8 cellular contexts compared by ENCODE assay signal in the genomic region with DNA sequence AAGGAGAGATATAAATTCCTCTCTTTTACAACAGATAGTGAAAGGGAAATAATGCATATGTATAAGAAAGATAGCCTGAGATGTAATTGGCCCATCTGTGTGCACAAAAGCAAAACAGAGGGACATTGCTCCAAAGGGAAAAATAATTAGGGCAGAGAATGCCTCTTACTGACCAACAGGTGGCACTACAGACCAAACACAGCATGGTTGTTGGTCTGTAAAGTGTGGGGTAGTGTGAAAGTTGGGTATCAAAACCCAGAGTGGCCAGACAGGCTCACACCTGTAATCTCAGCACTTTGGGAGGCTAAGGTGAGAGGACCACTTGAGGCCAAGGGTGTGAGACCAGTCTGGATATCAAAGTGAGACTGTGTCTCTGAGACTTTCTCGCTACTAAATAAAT. TPM values are rescaled to one million over a fixed set of nuclear protein-coding genes. Genes with fewer than 3 reads are reported as not detected.
DNase-seq lines count a peak whose midpoint lies in the region; ATAC-seq, FAIRE-seq and TF ChIP-seq lines count a peak whose summit lies in the region.

No MANE protein-coding gene starts in this region.

- CTCF ChIA-PET in activated CD4-positive, alpha-beta T cell treated with anti-CD3 and anti-CD28 coated beads, Interleukin-2, amount 10 ng/mL, durations not matched to agents 7 days and 5 days (lab: Charles Lee) = interaction anchor here (1.5 kb wide), 1 partner anchor 270 kb away, joined by 4 read pairs; no protein-coding TSS in a partner anchor

- peaks cover 3% of the 10 kb centered on the region for H3K9me3 Mint-ChIP-seq in activated CD4-positive, alpha-beta T cell treated with anti-CD3 and anti-CD28 coated beads, Interleukin-2, amount 10 ng/mL, durations not matched to agents 7 days and 5 days

- no peaks in the 10 kb centered on the region for H3K36me3 ChIP-seq in small intestine (ENCODE audit: control insufficient read depth in 2 of 2, insufficient read depth in 2 of 2, low read length in 2 of 2)

- TF ChIP-seq CTCF in dorsolateral prefrontal cortex (IDR thresholded peaks at IDR 0.05 in 54 of 56, conservative IDR thresholded peaks at IDR 0.05 in 2 of 56; ENCODE audit: low read depth in 1 of 56, partially characterized antibody in 56 of 56) = peak in 52 of 56 donors; percentile 22 to 67 (median 46)

- H3K27ac ChIP-seq in dorsolateral prefrontal cortex (no peak overlapping the region), small intestine (ENCODE audit: low read depth in 1 of 2, low read length in 1 of 2) (no peak overlapping the region)

- intact Hi-C loops in dorsolateral prefrontal cortex (cut with DNase I) = no loop called here

- H3K4me1 Mint-ChIP-seq in activated CD4-positive, alpha-beta T cell treated with anti-CD3 and anti-CD28 coated beads, Interleukin-2, amount 10 ng/mL, durations not matched to agents 7 days and 5 days = peaks cover 56% of the 10 kb centered on the region

- no peak overlapping the region for H3K27ac Mint-ChIP-seq in activated CD4-positive, alpha-beta T cell treated with anti-CD3 and anti-CD28 coated beads, Interleukin-2, amount 10 ng/mL, durations not matched to agents 7 days and 5 days

- no peak for FAIRE-seq in small intestine (lab: Jason Lieb, UNC)

- H3K27me3 ChIP-seq in dorsolateral prefrontal cortex (no peaks in the 10 kb centered on the region), small intestine (ENCODE audit: control insufficient read depth in 2 of 2, insufficient read depth in 2 of 2, low read length in 2 of 2) (no peaks in the 10 kb centered on the region)

- H3K27me3 Mint-ChIP-seq in activated CD4-positive, alpha-beta T cell treated with anti-CD3 and anti-CD28 coated beads, Interleukin-2, amount 10 ng/mL, durations not matched to agents 7 days and 5 days = no peaks in the 10 kb centered on the region

- peak; percentile 22 for DNase-seq in activated CD4-positive, alpha-beta T cell treated with anti-CD3 and anti-CD28 coated beads, Interleukin-2, amount 10 ng/mL, durations not matched to agents 7 days and 5 days
- DNase-seq in activated CD4-positive, alpha-beta T cell treated with anti-CD3 and anti-CD28 coated beads, Interleukin-2, amount 50 U/mL, for 4 hours = no peak
- DNase-seq in NCI-H524 (lab: John Stamatoyannopoulos, UW) (peak; percentile 8 to 32), dorsolateral prefrontal cortex (no peak), small intestine (peak; percentile 34)

- H3K9me3 ChIP-seq in small intestine (ENCODE audit: control insufficient read depth, low read depth) = no peaks in the 10 kb centered on the region

- H3K4me3 ChIP-seq in dorsolateral prefrontal cortex = no peak overlapping the region
- no peak overlapping the region for H3K4me3 ChIP-seq in small intestine (ENCODE audit: low read depth in 1 of 2, low read length in 2 of 2)

- ATAC-seq in GM19397 (IDR thresholded peaks at IDR 0.05; ENCODE audit: unreplicated experiment) (no peak), GM19463 (IDR thresholded peaks at IDR 0.05; ENCODE audit: unreplicated experiment) (no peak), GM19023 (IDR thresholded peaks at IDR 0.05; ENCODE audit: unreplicated experiment) (no peak)

- WGBS in small intestine, 3 donors = 95% methylated on average over 1 of the region's 1 CpG

- H3K36me3 Mint-ChIP-seq in activated CD4-positive, alpha-beta T cell treated with anti-CD3 and anti-CD28 coated beads, Interleukin-2, amount 10 ng/mL, durations not matched to agents 7 days and 5 days (ENCODE audit: low read depth) = peaks cover 17% of the 10 kb centered on the region

- H3K4me1 ChIP-seq in small intestine (ENCODE audit: control insufficient read depth in 2 of 2, insufficient read depth in 1 of 2, low read depth in 1 of 2, low read length in 1 of 2) = no peaks in the 10 kb centered on the region

- POLR2A ChIA-PET in activated CD4-positive, alpha-beta T cell treated with anti-CD3 and anti-CD28 coated beads, Interleukin-2, amount 10 ng/mL, durations not matched to agents 7 days and 5 days (lab: Charles Lee) = no interaction called here

- H3K4me3 Mint-ChIP-seq in activated CD4-positive, alpha-beta T cell treated with anti-CD3 and anti-CD28 coated beads, Interleukin-2, amount 10 ng/mL, durations not matched to agents 7 days and 5 days = no peak overlapping the region

RNA-seq across cellular contexts. Expression of a gene that starts 4.5 kb away (rescaled TPM):
- 10 to 100 TPM; 28.6 to 34.2 TPM for total RNA-seq in activated CD4-positive, alpha-beta T cell treated with anti-CD3 and anti-CD28 coated beads, Interleukin-2, amount 10 ng/mL, durations not matched to agents 7 days and 5 days
- 10 to 100 TPM; 10.3 to 20.4 (median 16.1) TPM for total RNA-seq in dorsolateral prefrontal cortex
- polyA plus RNA-seq in small intestine = 10 to 100 TPM in 1 of 3 donors, 1 to 10 TPM in 2; 4.9 to 11.9 (median 6.8) TPM

RNA-seq across cellular contexts. Expression of a gene that starts 6.6 kb away (rescaled TPM):
- total RNA-seq in activated CD4-positive, alpha-beta T cell treated with anti-CD3 and anti-CD28 coated beads, Interleukin-2, amount 10 ng/mL, durations not matched to agents 7 days and 5 days = 10 to 100 TPM; 34.0 to 34.3 TPM
- total RNA-seq in dorsolateral prefrontal cortex = 10 to 100 TPM; 16.9 to 41.5 (median 21.8) TPM
- polyA plus RNA-seq in small intestine = 10 to 100 TPM in 1 of 3 donors, 1 to 10 TPM in 2; 4.7 to 20.7 (median 6.5) TPM

Comparison
In these comparisons a context has a peak if more than half of its experiments do, and no peak if none do; other contexts are left out.
1. DNase-seq: peak in activated CD4-positive, alpha-beta T cell treated with anti-CD3 and anti-CD28 coated beads, Interleukin-2, amount 10 ng/mL, durations not matched to agents 7 days and 5 days (single experiment), NCI-H524 (2 of 2) and small intestine (single experiment); none in activated CD4-positive, alpha-beta T cell treated with anti-CD3 and anti-CD28 coated beads, Interleukin-2, amount 50 U/mL, for 4 hours (0 of 2) and dorsolateral prefrontal cortex (0 of 10).